In the genomic region with DNA sequence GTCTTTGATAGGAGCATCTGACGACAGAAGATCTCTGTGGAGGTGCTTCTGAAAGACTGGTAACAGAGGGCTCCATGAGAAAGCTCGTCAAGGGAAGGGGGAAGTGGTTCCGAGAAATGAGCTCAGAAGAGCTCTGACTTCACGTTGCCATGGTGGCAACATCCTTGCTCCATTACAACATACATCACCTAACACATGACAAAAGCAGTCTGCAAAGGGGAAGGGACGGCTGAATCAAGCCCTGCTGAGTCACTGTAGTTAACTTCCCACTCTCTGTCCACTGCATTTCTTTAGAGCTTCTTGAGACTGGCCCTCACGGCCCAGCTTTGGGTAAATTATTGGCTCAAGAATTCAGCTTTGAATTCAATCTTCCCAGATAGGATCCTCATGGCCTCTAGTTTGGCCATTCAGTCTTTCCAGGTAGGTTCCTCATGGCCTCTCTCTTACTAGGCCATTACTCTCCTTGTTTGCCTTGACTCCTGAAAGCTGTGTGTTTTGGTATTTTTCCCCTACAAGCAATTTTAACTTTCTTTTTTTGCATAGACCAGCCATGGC, we compare ENCODE assay signal across 8 cellular contexts.
DNase-seq lines count a peak whose midpoint lies in the region; ATAC-seq and TF ChIP-seq lines count a peak whose summit lies in the region.
"Had no signal": no experiment of that assay in that cellular context is flagged by ENCODE, and none has a peak within 500 bp of the region (broad histone marks: within the 10 kb centered on the region; RNA-seq: fewer than 3 reads in every experiment).

No MANE protein-coding gene starts in this region.

- 28 to 38% methylated on average over 6 of the region's 6 CpGs for WGBS in GM23248 (ENCODE audit: low coverage in 1 of 2, low lambda C conversion rate in 2 of 2, missing lambda C conversion rate in 2 of 2), 2 experiments
- WGBS in smooth muscle cell (ENCODE audit: low lambda C conversion rate) = 37% methylated on average over 6 of the region's 6 CpGs

- intact Hi-C loops in vagina (cut with DNase I) = loop anchor here (10.0 kb wide), 1 partner anchor 155 kb away; no protein-coding TSS in a partner anchor

- H3K9me3 Mint-ChIP-seq in T-cell = no peaks in the 10 kb centered on the region

- no peak overlapping the region for H3K4me3 ChIP-seq in GM23248
- no peak overlapping the region for H3K4me3 ChIP-seq in fibroblast of villous mesenchyme (ENCODE audit: low read depth, low read length)
- no peak overlapping the region for H3K4me3 ChIP-seq in smooth muscle cell
- H3K4me3 ChIP-seq in vagina = no peak overlapping the region
- H3K4me3 ChIP-seq: uterus had no signal

- H3K9me3 ChIP-seq in GM23248 (ENCODE audit: low read depth) = no peaks in the 10 kb centered on the region
- H3K9me3 ChIP-seq in smooth muscle cell (replicated peaks; ENCODE audit: low read depth) = no peaks in the 10 kb centered on the region
- no peaks in the 10 kb centered on the region for H3K9me3 ChIP-seq in vagina
- H3K9me3 ChIP-seq: uterus had no signal

- peak in 2 of 4 experiments; percentile 15 to 92 for ATAC-seq in T-cell (replicated peaks in 1 of 4)
- ATAC-seq in HG02623 (IDR thresholded peaks at IDR 0.05; ENCODE audit: unreplicated experiment) = no peak

- no peaks in the 10 kb centered on the region for H3K9me2 ChIP-seq in GM23248 (ENCODE audit: insufficient read depth)

- no peaks in the 10 kb centered on the region for H4K20me1 ChIP-seq in GM23248 (ENCODE audit: insufficient read depth)
- no peaks in the 10 kb centered on the region for H4K20me1 ChIP-seq in smooth muscle cell (ENCODE audit: low read depth)

- no peaks in the 10 kb centered on the region for H3K79me2 ChIP-seq in GM23248 (ENCODE audit: insufficient read depth)
- no peaks in the 10 kb centered on the region for H3K79me2 ChIP-seq in smooth muscle cell (ENCODE audit: low read depth)

- H3K4me1 Mint-ChIP-seq in T-cell = peaks cover 4 to 17% (median 5%) of the 10 kb centered on the region in 3 donors

- no peaks in the 10 kb centered on the region for H3K27me3 Mint-ChIP-seq in T-cell

- no peak for TF ChIP-seq POLR2A in vagina (IDR thresholded peaks at IDR 0.05)

- H3K4me3 Mint-ChIP-seq in T-cell = no peak overlapping the region

- in situ Hi-C loops in GM23248 (cut with MboI) = no loop called here

- H3K9ac ChIP-seq in GM23248 (peak overlapping the region; percentile 49), smooth muscle cell (ENCODE audit: low read depth) (peak overlapping the region; percentile 80)

- POLR2A ChIA-PET in T-cell (lab: Charles Lee) = no interaction called here

- H3K36me3 ChIP-seq in GM23248 (ENCODE audit: low read depth) (no peaks in the 10 kb centered on the region), smooth muscle cell (ENCODE audit: low read depth) (no peaks in the 10 kb centered on the region), vagina (no peaks in the 10 kb centered on the region)
- H3K36me3 ChIP-seq: uterus had no signal

- H3K4me2 ChIP-seq in GM23248 (ENCODE audit: unreplicated experiment) (no peak overlapping the region), smooth muscle cell (peak overlapping the region; percentile 54)

- H3K27me3 ChIP-seq in GM23248 (replicated peaks; ENCODE audit: insufficient read depth) = no peaks in the 10 kb centered on the region
- H3K27me3 ChIP-seq in smooth muscle cell (ENCODE audit: low read depth) = no peaks in the 10 kb centered on the region
- no peaks in the 10 kb centered on the region for H3K27me3 ChIP-seq in vagina
- H3K27me3 ChIP-seq: uterus had no signal

- H2AFZ ChIP-seq in GM23248 = peak overlapping the region; percentile 43
- H2AFZ ChIP-seq in smooth muscle cell (ENCODE audit: low read depth) = peak overlapping the region; percentile 87

- peaks cover 17% of the 10 kb centered on the region for H3F3A ChIP-seq in GM23248 (ENCODE audit: insufficient read depth)
- H3F3A ChIP-seq in smooth muscle cell (ENCODE audit: low read depth) = peaks cover 7% of the 10 kb centered on the region

- no peak for TF ChIP-seq CTCF in fibroblast of villous mesenchyme (IDR thresholded peaks at IDR 0.05; ENCODE audit: insufficient read depth, low read depth, low read length)
- no peak for TF ChIP-seq CTCF in smooth muscle cell (IDR thresholded peaks at IDR 0.05; ENCODE audit: borderline replicate concordance, insufficient read depth, poor library complexity, severe bottlenecking)
- TF ChIP-seq CTCF in vagina (IDR thresholded peaks at IDR 0.05) = no peak

- CTCF ChIA-PET in T-cell (lab: Charles Lee) = interaction anchor here in 1 of 2 donors (0.6 to 2.1 kb wide), 3 partner anchors 9 to 247 kb away, joined by 3 to 7 read pairs (median 7); no protein-coding TSS in a partner anchor

- peak; percentile 95 for DNase-seq in GM23248
- peak in 18 of 34 experiments; percentile 4 to 55 (median 15) for DNase-seq in T-cell
- peak; percentile 69 for DNase-seq in fibroblast of villous mesenchyme (ENCODE audit: low read depth)
- no peak for DNase-seq in smooth muscle cell (lab: John Stamatoyannopoulos, UW; ENCODE audit: unreplicated experiment)
- no peak for DNase-seq in vagina (ENCODE audit: extremely low spot score in 2 of 2)
- no peak for DNase-seq in effector CD4-positive, alpha-beta T cell

- peak overlapping the region; percentile 71 for H3K27ac ChIP-seq in GM23248
- H3K27ac ChIP-seq in smooth muscle cell (ENCODE audit: low read depth) = peak overlapping the region; percentile 79
- H3K27ac ChIP-seq in vagina = no peak overlapping the region
- H3K27ac ChIP-seq: uterus had no signal

- H3K4me1 ChIP-seq in GM23248 (ENCODE audit: insufficient read depth) = peaks cover 15% of the 10 kb centered on the region
- H3K4me1 ChIP-seq in smooth muscle cell (ENCODE audit: low read depth) = peaks cover 9% of the 10 kb centered on the region
- H3K4me1 ChIP-seq in vagina = peaks cover 29% of the 10 kb centered on the region

- H3K27ac Mint-ChIP-seq in T-cell = no peak overlapping the region

- H3K36me3 Mint-ChIP-seq in T-cell = no peaks in the 10 kb centered on the region

Comparison
In these comparisons a context has a peak if more than half of its experiments do, and no peak if none do; other contexts are left out.
1. DNase-seq: peak in GM23248 (single experiment), T-cell (18 of 34) and fibroblast of villous mesenchyme (single experiment); none in smooth muscle cell (single experiment), vagina (0 of 2) and effector CD4-positive, alpha-beta T cell (single experiment).